12 cellular contexts compared by ENCODE assay signal in genomic region chr6:3381233-3382065, GRCh38.
A peak's percentile ranks its signal among the peaks of the same experiment; 100 is the strongest.
DNase-seq lines count a peak whose midpoint lies in the region; TF ChIP-seq lines count a peak whose summit lies in the region.
"Had no signal": no experiment of that assay in that cellular context is flagged by ENCODE, and none has a peak within 500 bp of the region (broad histone marks: within the 10 kb centered on the region; RNA-seq: fewer than 3 reads in every experiment).

No MANE protein-coding gene starts in this region.

- peaks cover 19% of the 10 kb centered on the region for H3K79me2 ChIP-seq in hepatocyte

- H3K9me2 ChIP-seq in hepatocyte (replicated peaks; ENCODE audit: insufficient read depth), result no peaks in the 10 kb centered on the region

- no peaks in the 10 kb centered on the region for H3K27me3 ChIP-seq in hepatocyte

- H3K36me3 ChIP-seq in hepatocyte (replicated peaks; ENCODE audit: insufficient read depth, low read depth), result no peaks in the 10 kb centered on the region

- peak in 52 of 76 experiments; percentile 12 to 65 (median 32) for DNase-seq in HUDEP-2 (lab: John Stamatoyannopoulos, UW; ENCODE audit: unreplicated experiment in 76 of 76)
- peak; percentile 67 for DNase-seq in astrocyte of the hippocampus (ENCODE audit: low read depth, low spot score)
- no peak for DNase-seq in hepatocyte (ENCODE audit: low spot score)
- DNase-seq in putamen (ENCODE audit: low spot score), result peak; percentile 89
- DNase-seq in DMS153 (lab: John Stamatoyannopoulos, UW), result no peak
- no peak for DNase-seq in activated CD8-positive, alpha-beta memory T cell treated with anti-CD3 and anti-CD28 coated beads, Interleukin-2, amount 50 U/mL, for 48 hours
- DNase-seq in AML-193 (lab: John Stamatoyannopoulos, UW), result no peak
- DNase-seq: activated CD8-positive, alpha-beta memory T cell treated with anti-CD3 and anti-CD28 coated beads, Interleukin-2, amount 10 ng/mL, durations not matched to agents 7 days and 5 days; activated naive CD8-positive, alpha-beta T cell treated with anti-CD3 and anti-CD28 coated beads, Interleukin-2, amount 50 U/mL, for 24 hours; effector memory CD8-positive, alpha-beta T cell; SHP77 treated with DMSO at 0.1 percent for 48 hours had no signal

- H3K4me2 ChIP-seq in hepatocyte, result no peak overlapping the region

- TF ChIP-seq CTCF in hepatocyte (IDR thresholded peaks at IDR 0.05; ENCODE audit: poor library complexity), result no peak

- no peak overlapping the region for H3K4me3 ChIP-seq in hepatocyte

- H2AFZ ChIP-seq in hepatocyte, result no peak overlapping the region

- peaks cover 55% of the 10 kb centered on the region for H3K4me1 ChIP-seq in hepatocyte (ENCODE audit: insufficient read depth)

- H4K20me1 ChIP-seq in hepatocyte (ENCODE audit: insufficient read depth, poor library complexity, severe bottlenecking), result no peaks in the 10 kb centered on the region

- H3K9me3 ChIP-seq in hepatocyte (ENCODE audit: low read depth), result no peaks in the 10 kb centered on the region

- peak overlapping the region; percentile 65 for H3K27ac ChIP-seq in hepatocyte
- H3K27ac ChIP-seq: HL-60 had no signal

- 76% methylated on average over 8 of the region's 8 CpGs for WGBS in hepatocyte (ENCODE audit: low lambda C conversion rate, missing lambda C conversion rate)

Comparison
In these comparisons a context has a peak if more than half of its experiments do, and no peak if none do; other contexts are left out.
1. DNase-seq: peak in HUDEP-2 (52 of 76), astrocyte of the hippocampus (single experiment) and putamen (single experiment); none in hepatocyte (single experiment), DMS153 (single experiment), activated CD8-positive, alpha-beta memory T cell treated with anti-CD3 and anti-CD28 coated beads, Interleukin-2, amount 50 U/mL, for 48 hours (single experiment) and AML-193 (0 of 2).